ENCODE assay signal across 10 cellular contexts in genomic region chr2:168030862-168031624, GRCh38.
A peak's percentile ranks its signal among the peaks of the same experiment; 100 is the strongest.
DNase-seq lines count a peak whose midpoint lies in the region; ATAC-seq, FAIRE-seq and TF ChIP-seq lines count a peak whose summit lies in the region.
"Had no signal": no experiment of that assay in that cellular context is flagged by ENCODE, and none has a peak within 500 bp of the region (broad histone marks: within the 10 kb centered on the region; RNA-seq: fewer than 3 reads in every experiment).

No MANE protein-coding gene starts in this region.

- TF ChIP-seq CTCF in kidney epithelial cell (IDR thresholded peaks at IDR 0.05; ENCODE audit: insufficient read depth, low read length, poor library complexity, severe bottlenecking) (no peak), ovary (IDR thresholded peaks at IDR 0.05) (no peak)

- no peaks in the 10 kb centered on the region for H3K4me1 ChIP-seq in ovary (ENCODE audit: insufficient read depth)
- no peaks in the 10 kb centered on the region for H3K4me1 ChIP-seq in small intestine (ENCODE audit: control insufficient read depth in 2 of 2, insufficient read depth in 1 of 2, low read depth in 1 of 2, low read length in 1 of 2)

- H3K27me3 ChIP-seq in kidney epithelial cell (ENCODE audit: control insufficient read depth, insufficient read depth, low read length): no peaks in the 10 kb centered on the region
- H3K27me3 ChIP-seq in ovary: no peaks in the 10 kb centered on the region
- H3K27me3 ChIP-seq in small intestine (ENCODE audit: control insufficient read depth in 2 of 2, insufficient read depth in 2 of 2, low read length in 2 of 2): no peaks in the 10 kb centered on the region

- peak; percentile 94 for ATAC-seq in GM21717 (IDR thresholded peaks at IDR 0.05; ENCODE audit: unreplicated experiment)

- FAIRE-seq in GM18507 (lab: Jason Lieb, UNC) (peak; percentile 9), small intestine (lab: Jason Lieb, UNC) (no peak)

- no peak for TF ChIP-seq EP300 in ovary (IDR thresholded peaks at IDR 0.05)

- intact Hi-C loops in ovary (cut with DNase I): no loop called here

- DNase-seq in GM18507 (ENCODE audit: extremely low spot score, insufficient read length, low read depth) (no peak), HK-2 (ENCODE audit: unreplicated experiment) (peak; percentile 10), kidney epithelial cell (ENCODE audit: low read depth) (peak; percentile 34), ovary (no peak), RPMI8226 (no peak), small intestine (no peak), cerebellum (ENCODE audit: low spot score) (no peak)
- DNase-seq: hypothalamus had no signal

- H3K36me3 ChIP-seq in kidney epithelial cell (ENCODE audit: control insufficient read depth, insufficient read depth, low read length) (no peaks in the 10 kb centered on the region), ovary (no peaks in the 10 kb centered on the region), small intestine (ENCODE audit: control insufficient read depth in 2 of 2, insufficient read depth in 2 of 2, low read length in 2 of 2) (peaks cover 0 to 2% of the 10 kb centered on the region in 2 donors)

- H3K9me3 ChIP-seq in ovary (no peaks in the 10 kb centered on the region), small intestine (ENCODE audit: control insufficient read depth, low read depth) (no peaks in the 10 kb centered on the region)

- WGBS in ovary, 3 donors: 66 to 78% (median 67%) methylated on average over 5 of the region's 5 CpGs
- 83 to 96% (median 89%) methylated on average over 5 of the region's 5 CpGs for WGBS in small intestine, 3 donors

- H3K27ac ChIP-seq in ovary (no peak overlapping the region), small intestine (ENCODE audit: low read depth in 1 of 2, low read length in 1 of 2) (peak overlapping the region in 1 of 2 donors; percentile 2)
- H3K27ac ChIP-seq: HL-60 had no signal

- no peak overlapping the region for H3K4me3 ChIP-seq in kidney epithelial cell (ENCODE audit: low read depth, low read length)
- H3K4me3 ChIP-seq in ovary: no peak overlapping the region
- no peak overlapping the region for H3K4me3 ChIP-seq in small intestine (ENCODE audit: low read depth in 1 of 2, low read length in 2 of 2)

- no peak for TF ChIP-seq POLR2A in ovary (IDR thresholded peaks at IDR 0.05)

Comparison
In these comparisons a context has a peak if more than half of its experiments do, and no peak if none do; other contexts are left out.
1. DNase-seq: peak in HK-2 (single experiment) and kidney epithelial cell (single experiment); none in GM18507 (single experiment), ovary (0 of 5), RPMI8226 (single experiment), small intestine (single experiment) and cerebellum (single experiment).